In the genomic region with DNA sequence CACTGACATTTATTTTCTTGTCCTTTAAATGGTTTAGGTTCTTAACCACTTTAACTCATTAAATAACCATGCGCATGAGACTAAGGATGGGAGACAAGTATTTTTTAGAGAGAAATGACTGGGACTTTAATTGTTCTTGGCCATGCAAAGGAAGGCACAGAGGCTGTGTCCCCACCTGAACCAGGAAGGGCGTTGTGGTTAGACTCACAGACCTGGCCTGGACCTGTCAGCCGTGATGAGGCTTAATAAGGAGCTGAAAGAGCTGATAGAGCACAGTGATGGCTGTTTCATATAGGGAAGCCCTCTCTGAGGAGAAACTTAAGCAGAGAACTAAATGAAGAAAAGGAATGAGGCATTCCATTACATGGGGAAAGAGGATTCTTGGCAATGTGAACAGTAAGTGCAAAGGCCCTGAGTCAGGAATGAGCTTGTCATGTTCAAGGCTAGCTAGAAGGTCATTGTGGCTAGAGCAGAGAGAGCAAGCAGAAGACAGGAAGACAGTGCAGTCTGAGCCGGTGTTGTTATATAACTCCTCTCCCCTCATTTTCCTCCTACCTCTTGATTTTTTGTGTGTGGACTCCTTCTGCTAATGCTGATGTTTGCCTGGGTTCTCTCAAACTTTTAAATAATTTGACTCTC, we compare ENCODE assay signal across 17 cellular contexts.
"Had no signal": no experiment of that assay in that cellular context is flagged by ENCODE, and none has a peak within 500 bp of the region (broad histone marks: within the 10 kb centered on the region; RNA-seq: fewer than 3 reads in every experiment).

No MANE protein-coding gene starts in this region.

- H3K4me2 ChIP-seq: neural progenitor cell had no signal

- H3K36me3 Mint-ChIP-seq: mesothelial cell of epicardium, neural progenitor cell, type B pancreatic cell had no signal

- H3K4me1 ChIP-seq: ascending aorta, gastrocnemius medialis had no signal

- DNase-seq: activated CD4-positive, alpha-beta memory T cell treated with anti-CD3 and anti-CD28 coated beads, Interleukin-2, amount 10 ng/mL, durations not matched to agents 7 days and 5 days; activated CD4-positive, alpha-beta T cell treated with anti-CD3 and anti-CD28 coated beads for 36 hours; activated naive CD4-positive, alpha-beta T cell; activated T-cell treated with anti-CD3 and anti-CD28 coated beads, Interleukin-2, amount 50 U/mL, for 72 hours; gastrocnemius medialis; kidney glomerular epithelial cell; ovary; sigmoid colon; stimulated activated CD4-positive, alpha-beta T cell treated with anti-CD3 and anti-CD28 coated beads, Interleukin-2, amount 100 ng/mL, for 48 hours; stimulated activated naive CD4-positive, alpha-beta T cell treated with Interleukin-2 at 50 U/mL for 16 hours; T1000 had no signal

- H3K4me1 Mint-ChIP-seq: activated CD4-positive, alpha-beta memory T cell treated with anti-CD3 and anti-CD28 coated beads, Interleukin-2, amount 10 ng/mL, durations not matched to agents 7 days and 5 days; activated CD4-positive, alpha-beta T cell treated with anti-CD3 and anti-CD28 coated beads for 36 hours had no signal

- H3K9me3 Mint-ChIP-seq: activated CD4-positive, alpha-beta memory T cell treated with anti-CD3 and anti-CD28 coated beads, Interleukin-2, amount 10 ng/mL, durations not matched to agents 7 days and 5 days; activated T-cell treated with anti-CD3 and anti-CD28 coated beads, Interleukin-2, amount 50 U/mL, for 72 hours; mesothelial cell of epicardium; type B pancreatic cell had no signal

- H3K9ac ChIP-seq: neural progenitor cell had no signal

- H2AFZ ChIP-seq: neural progenitor cell had no signal

- H3K4me3 ChIP-seq: ascending aorta, gastrocnemius medialis, neural progenitor cell, ovary, sigmoid colon, suprapubic skin had no signal

- H3K9me3 ChIP-seq: ascending aorta, gastrocnemius medialis, ovary, sigmoid colon, suprapubic skin had no signal

- ATAC-seq: activated CD4-positive, alpha-beta T cell treated with anti-CD3 and anti-CD28 coated beads for 36 hours; activated T-cell treated with anti-CD3 and anti-CD28 coated beads, Interleukin-2, amount 50 U/mL, for 72 hours; gastrocnemius medialis had no signal

- H3K36me3 ChIP-seq: ascending aorta, gastrocnemius medialis, neural progenitor cell, ovary, sigmoid colon, suprapubic skin had no signal

- H3K27ac Mint-ChIP-seq: activated CD4-positive, alpha-beta memory T cell treated with anti-CD3 and anti-CD28 coated beads, Interleukin-2, amount 10 ng/mL, durations not matched to agents 7 days and 5 days; activated CD4-positive, alpha-beta T cell treated with anti-CD3 and anti-CD28 coated beads for 36 hours; activated T-cell treated with anti-CD3 and anti-CD28 coated beads, Interleukin-2, amount 50 U/mL, for 72 hours; mesothelial cell of epicardium; neural progenitor cell; type B pancreatic cell had no signal

- H3K4me3 Mint-ChIP-seq: activated CD4-positive, alpha-beta memory T cell treated with anti-CD3 and anti-CD28 coated beads, Interleukin-2, amount 10 ng/mL, durations not matched to agents 7 days and 5 days; activated CD4-positive, alpha-beta T cell treated with anti-CD3 and anti-CD28 coated beads for 36 hours; activated T-cell treated with anti-CD3 and anti-CD28 coated beads, Interleukin-2, amount 50 U/mL, for 72 hours; mesothelial cell of epicardium; neural progenitor cell; type B pancreatic cell had no signal

- H3K27me3 ChIP-seq: ascending aorta, ovary had no signal

- H3K27ac ChIP-seq: ascending aorta, gastrocnemius medialis, neural progenitor cell, ovary, sigmoid colon, suprapubic skin, VCaP had no signal
